8 cellular contexts compared by ENCODE assay signal in the genomic region with DNA sequence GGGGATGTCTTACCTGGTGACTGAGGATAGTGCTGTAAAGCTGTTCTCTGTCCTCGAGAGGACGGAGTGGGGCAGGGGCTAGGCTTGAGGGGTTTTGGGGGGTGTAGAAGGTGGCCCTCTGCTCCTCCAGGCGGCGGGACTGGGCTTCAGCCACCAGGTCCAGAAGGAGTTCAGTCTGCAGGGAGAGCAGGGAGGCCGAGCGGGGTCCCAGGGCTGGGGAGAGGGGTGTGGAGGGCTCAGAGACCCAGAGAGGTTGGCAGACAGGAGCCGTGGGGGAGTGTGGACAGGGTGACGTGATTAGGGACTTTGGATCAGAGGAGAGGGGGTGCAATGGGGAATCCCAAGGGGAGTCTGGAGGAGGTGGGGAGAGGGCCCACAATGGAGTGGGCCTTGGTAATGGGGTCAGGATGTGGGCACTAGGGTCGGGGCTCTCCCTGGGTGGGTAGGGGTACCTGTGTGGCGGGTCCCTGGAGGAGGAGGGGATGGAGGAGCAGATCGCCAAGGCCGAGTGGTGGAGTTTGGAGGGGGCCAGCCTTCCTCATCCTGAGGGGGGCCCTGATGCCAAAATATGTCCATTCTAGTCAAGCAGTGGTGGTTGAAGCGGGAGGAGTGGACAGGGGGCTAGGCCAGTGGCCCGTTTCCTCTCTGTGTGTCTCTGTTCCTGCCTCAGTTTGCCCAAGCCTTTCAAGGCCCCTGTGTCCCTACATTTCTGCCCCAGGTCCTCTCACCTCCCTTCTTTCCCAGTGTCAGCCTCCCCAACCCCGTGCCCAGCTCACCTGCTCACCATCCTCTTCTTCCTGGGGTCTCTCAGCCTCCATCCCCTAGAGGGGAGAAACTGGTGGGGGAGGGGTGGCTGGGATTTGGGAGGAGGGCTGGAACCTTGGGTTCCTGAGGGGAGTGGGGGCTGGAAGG. TPM values are rescaled to one million over a fixed set of nuclear protein-coding genes. Genes with fewer than 3 reads are reported as not detected.
DNase-seq lines count a peak whose midpoint lies in the region; FAIRE-seq and TF ChIP-seq lines count a peak whose summit lies in the region.
"Had no signal": no experiment of that assay in that cellular context is flagged by ENCODE, and none has a peak within 500 bp of the region (broad histone marks: within the 10 kb centered on the region; RNA-seq: fewer than 3 reads in every experiment).

No MANE protein-coding gene starts in this region.

- H3K27ac Mint-ChIP-seq in activated T-helper 1 cell treated with anti-CD3 and anti-CD28 coated beads, Interleukin-12 subunit alpha, Interleukin-12 subunit beta, Interleukin-2, Interleukin-4 antibody, amounts not matched to agents 30 ng/mL and 10 ng/mL and 1 ng/mL, durations not matched to agents 14 hours and 24 hours and 36 hours, result peak overlapping the region; percentile 97

- peak overlapping the region; percentile 97 for H3K4me3 Mint-ChIP-seq in activated T-helper 1 cell treated with anti-CD3 and anti-CD28 coated beads, Interleukin-12 subunit alpha, Interleukin-12 subunit beta, Interleukin-2, Interleukin-4 antibody, amounts not matched to agents 30 ng/mL and 10 ng/mL and 1 ng/mL, durations not matched to agents 14 hours and 24 hours and 36 hours

- peaks cover 14% of the 10 kb centered on the region for H3K36me3 Mint-ChIP-seq in activated T-helper 1 cell treated with anti-CD3 and anti-CD28 coated beads, Interleukin-12 subunit alpha, Interleukin-12 subunit beta, Interleukin-2, Interleukin-4 antibody, amounts not matched to agents 30 ng/mL and 10 ng/mL and 1 ng/mL, durations not matched to agents 14 hours and 24 hours and 36 hours (ENCODE audit: low read depth)

- H3K9me1 ChIP-seq in keratinocyte (ENCODE audit: control insufficient read depth, extremely low read depth, insufficient read depth, low read length), result no peaks in the 10 kb centered on the region

- H3K27me3 ChIP-seq in HL-60 (ENCODE audit: insufficient read depth, poor library complexity, severe bottlenecking) (no peaks in the 10 kb centered on the region), keratinocyte (ENCODE audit: control insufficient read depth, extremely low read depth, insufficient read depth, low read length) (no peaks in the 10 kb centered on the region), stomach smooth muscle (ENCODE audit: control insufficient read depth in 1 of 2, insufficient read depth in 2 of 2, low read length in 2 of 2) (no peaks in the 10 kb centered on the region)

- intact Hi-C loops in activated T-helper 1 cell treated with anti-CD3 and anti-CD28 coated beads, Interleukin-12 subunit alpha, Interleukin-12 subunit beta, Interleukin-2, Interleukin-4 antibody, amounts not matched to agents 30 ng/mL and 10 ng/mL and 1 ng/mL, durations not matched to agents 14 hours and 24 hours and 36 hours (cut with micrococcal nuclease), result loop anchor here (5.0 kb wide), 2 partner anchors 295 to 380 kb away; a partner anchor contains a TSS
- intact Hi-C loops in lower leg skin (cut with DNase I; ENCODE audit: low total_unique reads), result loop anchor here (10.0 kb wide), 1 partner anchor 67 kb away; a partner anchor contains a TSS

- H3K79me2 ChIP-seq in keratinocyte (ENCODE audit: control insufficient read depth, insufficient read depth, low read length), result peaks cover 12% of the 10 kb centered on the region

- no peak overlapping the region for H3K9ac ChIP-seq in keratinocyte (ENCODE audit: control insufficient read depth, extremely low read depth, insufficient read depth, low read length)
- peak overlapping the region; percentile 36 to 92 for H3K9ac ChIP-seq in stomach smooth muscle (ENCODE audit: low read length in 2 of 2)

- peak overlapping the region; percentile 58 for H3K4me2 ChIP-seq in keratinocyte (ENCODE audit: control insufficient read depth, extremely low read depth, insufficient read depth, low read depth, low read length)

- dilution Hi-C loops in keratinocyte (cut with MboI; ENCODE audit: extremely low pct_ligation_motif_present, low sequenced_read_pairs), result no loop called here

- H3K9me3 ChIP-seq in keratinocyte (ENCODE audit: control insufficient read depth, low read depth, low read length), result no peaks in the 10 kb centered on the region
- H3K9me3 ChIP-seq in stomach smooth muscle (ENCODE audit: control insufficient read depth in 2 of 2, low read length in 2 of 2), result no peaks in the 10 kb centered on the region

- H3K27ac ChIP-seq in HL-60 (replicated peaks) (peak overlapping the region; percentile 95), keratinocyte (ENCODE audit: control insufficient read depth, insufficient read depth, low read length) (peak overlapping the region; percentile 40), stomach smooth muscle (ENCODE audit: low read length) (peak overlapping the region; percentile 98)

- no peaks in the 10 kb centered on the region for H3K27me3 Mint-ChIP-seq in activated T-helper 1 cell treated with anti-CD3 and anti-CD28 coated beads, Interleukin-12 subunit alpha, Interleukin-12 subunit beta, Interleukin-2, Interleukin-4 antibody, amounts not matched to agents 30 ng/mL and 10 ng/mL and 1 ng/mL, durations not matched to agents 14 hours and 24 hours and 36 hours (ENCODE audit: insufficient read depth)

- peak overlapping the region; percentile 19 for H2AFZ ChIP-seq in keratinocyte (ENCODE audit: control insufficient read depth, low read length)

- no peak for TF ChIP-seq POLR2A in lower leg skin (IDR thresholded peaks at IDR 0.05)

- peaks cover 5 to 6% of the 10 kb centered on the region in 2 experiments for H3K36me3 ChIP-seq in keratinocyte (ENCODE audit: control insufficient read depth in 2 of 2, extremely low read depth in 1 of 2, insufficient read depth in 2 of 2, low read length in 2 of 2)
- H3K36me3 ChIP-seq in stomach smooth muscle (ENCODE audit: control insufficient read depth in 2 of 2, insufficient read depth in 2 of 2, low read length in 2 of 2), result peaks cover 1 to 11% of the 10 kb centered on the region in 2 donors

- WGBS in lower leg skin, 2 donors, result 68 to 71% methylated on average over 15 of the region's 15 CpGs

- no peaks in the 10 kb centered on the region for H4K20me1 ChIP-seq in keratinocyte (ENCODE audit: control insufficient read depth, extremely low read depth, insufficient read depth, low read length)

- FAIRE-seq in keratinocyte (lab: Jason Lieb, UNC), result no peak

- H3K4me1 Mint-ChIP-seq in activated T-helper 1 cell treated with anti-CD3 and anti-CD28 coated beads, Interleukin-12 subunit alpha, Interleukin-12 subunit beta, Interleukin-2, Interleukin-4 antibody, amounts not matched to agents 30 ng/mL and 10 ng/mL and 1 ng/mL, durations not matched to agents 14 hours and 24 hours and 36 hours (ENCODE audit: low read depth), result peaks cover 67% of the 10 kb centered on the region

- TF ChIP-seq CTCF in HL-60 (IDR thresholded peaks at IDR 0.05; ENCODE audit: insufficient read depth, low read length) (no peak), keratinocyte (optimal IDR thresholded peaks at IDR 0.05 in 1 of 3, IDR thresholded peaks at IDR 0.05 in 1 of 3, conservative IDR thresholded peaks at IDR 0.05 in 1 of 3; ENCODE audit: extremely low read depth in 1 of 3, insufficient read depth in 2 of 3, low read length in 3 of 3) (no peak), lower leg skin (IDR thresholded peaks at IDR 0.05) (no peak)

- H3K9me3 Mint-ChIP-seq in activated T-helper 1 cell treated with anti-CD3 and anti-CD28 coated beads, Interleukin-12 subunit alpha, Interleukin-12 subunit beta, Interleukin-2, Interleukin-4 antibody, amounts not matched to agents 30 ng/mL and 10 ng/mL and 1 ng/mL, durations not matched to agents 14 hours and 24 hours and 36 hours, result no peaks in the 10 kb centered on the region

- peak overlapping the region; percentile 71 for H3K4me3 ChIP-seq in HL-60 (replicated peaks; ENCODE audit: insufficient read depth, low read length)
- H3K4me3 ChIP-seq in keratinocyte (ENCODE audit: control insufficient read depth in 2 of 3, extremely low read depth in 1 of 3, insufficient read depth in 2 of 3, low read depth in 1 of 3, low read length in 3 of 3), result no peak overlapping the region
- H3K4me3 ChIP-seq in stomach smooth muscle (ENCODE audit: low read length in 2 of 2), result peak overlapping the region in 1 of 2 donors; percentile 55
- no peak overlapping the region for H3K4me3 ChIP-seq in lower leg skin (ENCODE audit: low read depth, poor library complexity, severe bottlenecking)

- H3K4me1 ChIP-seq in keratinocyte (ENCODE audit: control insufficient read depth, extremely low read depth, insufficient read depth, low read length) (peaks cover 33% of the 10 kb centered on the region), stomach smooth muscle (ENCODE audit: control insufficient read depth, insufficient read depth, low read length) (peaks cover 61% of the 10 kb centered on the region)

- DNase-seq in HL-60 (ENCODE audit: low read depth in 1 of 2, low spot score in 1 of 2) (no peak), keratinocyte (ENCODE audit: low read depth, low spot score) (no peak), NCI-H146 (lab: John Stamatoyannopoulos, UW) (no peak), GOT3 (lab: John Stamatoyannopoulos, UW) (no peak), lower leg skin (ENCODE audit: low spot score in 2 of 2) (no peak)
- DNase-seq in activated T-helper 1 cell treated with anti-CD3 and anti-CD28 coated beads, Interleukin-12 subunit alpha, Interleukin-12 subunit beta, Interleukin-2, Interleukin-4 antibody, amounts not matched to agents 30 ng/mL and 10 ng/mL and 1 ng/mL, durations not matched to agents 14 hours and 24 hours and 36 hours (ENCODE audit: low spot score), result no peak
- DNase-seq: NCI-H1105 had no signal

RNA-seq across cellular contexts. Expression of a gene that starts 0.5 kb away (rescaled TPM):
- total RNA-seq in activated T-helper 1 cell treated with anti-CD3 and anti-CD28 coated beads, Interleukin-12 subunit alpha, Interleukin-12 subunit beta, Interleukin-2, Interleukin-4 antibody, amounts not matched to agents 30 ng/mL and 10 ng/mL and 1 ng/mL, durations not matched to agents 14 hours and 24 hours and 36 hours, result 82.5 and 84.7 TPM in 2 replicates
- polyA plus RNA-seq in keratinocyte, result 2.8 to 6.5 TPM (median 3.6 TPM) in 3 replicates
- not detected for polyA plus RNA-seq in keratinocyte (2011; ENCODE audit: low read depth)
- polyA plus RNA-seq in keratinocyte (2011; cell fraction: cytosol; rRNA removed), result 2.3 and 4.1 TPM in 2 replicates
- polyA plus RNA-seq in keratinocyte (2011; cell fraction: nucleus; rRNA removed), result 1.7 and 2.1 TPM in 2 replicates
- polyA plus RNA-seq in keratinocyte (2012; ENCODE audit: low replicate concordance), result 0.39 and 7.2 TPM in 2 replicates
- 1.6 to 9.5 TPM (median 3.2 TPM) in 3 replicates for polyA minus RNA-seq in keratinocyte
- polyA minus RNA-seq in keratinocyte (2011; cell fraction: cytosol; rRNA and poly(A)+ RNA removed), result 2.9 TPM
- 0.42 TPM in 1 of 2 replicates, not detected in the other for polyA minus RNA-seq in keratinocyte (2011; cell fraction: nucleus; rRNA and poly(A)+ RNA removed)
- total RNA-seq in lower leg skin, result 1 to 10 TPM in 3 of 4 donors, under 1 TPM in 1; 0.69 to 7.5 (median 4.3) TPM

RNA-seq across cellular contexts. Expression of a gene that starts 1.9 kb away (rescaled TPM):
- total RNA-seq in activated T-helper 1 cell treated with anti-CD3 and anti-CD28 coated beads, Interleukin-12 subunit alpha, Interleukin-12 subunit beta, Interleukin-2, Interleukin-4 antibody, amounts not matched to agents 30 ng/mL and 10 ng/mL and 1 ng/mL, durations not matched to agents 14 hours and 24 hours and 36 hours, result 91.9 and 94.0 TPM in 2 replicates
- 43.5 to 54.9 TPM (median 44.0 TPM) in 3 replicates for polyA plus RNA-seq in keratinocyte
- 8.7 TPM for polyA plus RNA-seq in keratinocyte (2011; ENCODE audit: low read depth)
- polyA plus RNA-seq in keratinocyte (2011; cell fraction: cytosol; rRNA removed), result 28.3 and 36.2 TPM in 2 replicates
- 89.5 and 101 TPM in 2 replicates for polyA plus RNA-seq in keratinocyte (2011; cell fraction: nucleus; rRNA removed)
- polyA plus RNA-seq in keratinocyte (2012; ENCODE audit: low replicate concordance), result 19.5 and 38.4 TPM in 2 replicates
- polyA minus RNA-seq in keratinocyte, result 37.5 to 49.7 TPM (median 45.1 TPM) in 3 replicates
- polyA minus RNA-seq in keratinocyte (2011; cell fraction: cytosol; rRNA and poly(A)+ RNA removed), result 30.5 TPM
- 16.9 and 22.4 TPM in 2 replicates for polyA minus RNA-seq in keratinocyte (2011; cell fraction: nucleus; rRNA and poly(A)+ RNA removed)
- 10 to 100 TPM; 49.2 to 63.9 (median 55.8) TPM for total RNA-seq in lower leg skin

RNA-seq across cellular contexts. Expression of a gene that starts 7.9 kb away (rescaled TPM):
- 19.6 and 20.2 TPM in 2 replicates for total RNA-seq in activated T-helper 1 cell treated with anti-CD3 and anti-CD28 coated beads, Interleukin-12 subunit alpha, Interleukin-12 subunit beta, Interleukin-2, Interleukin-4 antibody, amounts not matched to agents 30 ng/mL and 10 ng/mL and 1 ng/mL, durations not matched to agents 14 hours and 24 hours and 36 hours
- 2.0 to 2.4 TPM (median 2.4 TPM) in 3 replicates for polyA plus RNA-seq in keratinocyte
- 4.5 TPM for polyA plus RNA-seq in keratinocyte (2011; ENCODE audit: low read depth)
- polyA plus RNA-seq in keratinocyte (2011; cell fraction: cytosol; rRNA removed), result 0.70 and 0.80 TPM in 2 replicates
- 7.7 and 8.1 TPM in 2 replicates for polyA plus RNA-seq in keratinocyte (2011; cell fraction: nucleus; rRNA removed)
- polyA plus RNA-seq in keratinocyte (2012; ENCODE audit: low replicate concordance), result 2.3 and 4.0 TPM in 2 replicates
- 0.33 to 1.3 TPM (median 0.56 TPM) in 3 replicates for polyA minus RNA-seq in keratinocyte
- polyA minus RNA-seq in keratinocyte (2011; cell fraction: cytosol; rRNA and poly(A)+ RNA removed), result not detected
- 0.63 and 0.85 TPM in 2 replicates for polyA minus RNA-seq in keratinocyte (2011; cell fraction: nucleus; rRNA and poly(A)+ RNA removed)
- total RNA-seq in lower leg skin, result 1 to 10 TPM in 3 of 4 donors, under 1 TPM in 1; 0.56 to 4.1 (median 2.3) TPM

RNA-seq across cellular contexts. Expression of a gene that starts 13.7 kb away (rescaled TPM):
- total RNA-seq in activated T-helper 1 cell treated with anti-CD3 and anti-CD28 coated beads, Interleukin-12 subunit alpha, Interleukin-12 subunit beta, Interleukin-2, Interleukin-4 antibody, amounts not matched to agents 30 ng/mL and 10 ng/mL and 1 ng/mL, durations not matched to agents 14 hours and 24 hours and 36 hours, result 58.1 and 60.4 TPM in 2 replicates
- polyA plus RNA-seq in keratinocyte, result 29.6 to 43.2 TPM (median 33.2 TPM) in 3 replicates
- polyA plus RNA-seq in keratinocyte (2011; ENCODE audit: low read depth), result 2.9 TPM
- polyA plus RNA-seq in keratinocyte (2011; cell fraction: cytosol; rRNA removed), result 36.8 and 37.5 TPM in 2 replicates
- polyA plus RNA-seq in keratinocyte (2011; cell fraction: nucleus; rRNA removed), result 15.3 and 17.9 TPM in 2 replicates
- polyA plus RNA-seq in keratinocyte (2012; ENCODE audit: low replicate concordance), result 35.1 and 39.4 TPM in 2 replicates
- polyA minus RNA-seq in keratinocyte, result 15.1 to 20.0 TPM (median 16.7 TPM) in 3 replicates
- 15.0 TPM for polyA minus RNA-seq in keratinocyte (2011; cell fraction: cytosol; rRNA and poly(A)+ RNA removed)
- polyA minus RNA-seq in keratinocyte (2011; cell fraction: nucleus; rRNA and poly(A)+ RNA removed), result 4.0 and 7.0 TPM in 2 replicates
- total RNA-seq in lower leg skin, result 10 to 100 TPM; 52.4 to 75.3 (median 56.8) TPM

RNA-seq across cellular contexts. Expression of a gene that starts 16.1 kb away (rescaled TPM):
- 34.5 and 35.6 TPM in 2 replicates for total RNA-seq in activated T-helper 1 cell treated with anti-CD3 and anti-CD28 coated beads, Interleukin-12 subunit alpha, Interleukin-12 subunit beta, Interleukin-2, Interleukin-4 antibody, amounts not matched to agents 30 ng/mL and 10 ng/mL and 1 ng/mL, durations not matched to agents 14 hours and 24 hours and 36 hours
- polyA plus RNA-seq in keratinocyte, result 46.4 to 85.1 TPM (median 54.7 TPM) in 3 replicates
- polyA plus RNA-seq in keratinocyte (2011; ENCODE audit: low read depth), result 2.9 TPM
- polyA plus RNA-seq in keratinocyte (2011; cell fraction: cytosol; rRNA removed), result 85.0 and 105 TPM in 2 replicates
- 54.6 and 68.9 TPM in 2 replicates for polyA plus RNA-seq in keratinocyte (2011; cell fraction: nucleus; rRNA removed)
- 32.3 and 71.2 TPM in 2 replicates for polyA plus RNA-seq in keratinocyte (2012; ENCODE audit: low replicate concordance)
- polyA minus RNA-seq in keratinocyte, result 94.8 to 190 TPM (median 128 TPM) in 3 replicates
- polyA minus RNA-seq in keratinocyte (2011; cell fraction: cytosol; rRNA and poly(A)+ RNA removed), result 142 TPM
- 26.9 and 27.6 TPM in 2 replicates for polyA minus RNA-seq in keratinocyte (2011; cell fraction: nucleus; rRNA and poly(A)+ RNA removed)
- total RNA-seq in lower leg skin, result 10 to 100 TPM; 18.8 to 53.2 (median 28.0) TPM

Comparison
In these comparisons a context has a peak if more than half of its experiments do, and no peak if none do; other contexts are left out.
1. H3K27ac ChIP-seq: peak in every context shown above with its lines; median percentile 98 in stomach smooth muscle; 95 in HL-60; 40 in keratinocyte.